1 cellular context compared by ENCODE assay signal in genomic region chr16:20741555-20742285, GRCh38.
TF ChIP-seq lines count a peak whose summit lies in the region.

A gene with protein sequence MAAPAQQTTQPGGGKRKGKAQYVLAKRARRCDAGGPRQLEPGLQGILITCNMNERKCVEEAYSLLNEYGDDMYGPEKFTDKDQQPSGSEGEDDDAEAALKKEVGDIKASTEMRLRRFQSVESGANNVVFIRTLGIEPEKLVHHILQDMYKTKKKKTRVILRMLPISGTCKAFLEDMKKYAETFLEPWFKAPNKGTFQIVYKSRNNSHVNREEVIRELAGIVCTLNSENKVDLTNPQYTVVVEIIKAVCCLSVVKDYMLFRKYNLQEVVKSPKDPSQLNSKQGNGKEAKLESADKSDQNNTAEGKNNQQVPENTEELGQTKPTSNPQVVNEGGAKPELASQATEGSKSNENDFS (minus strand): TSS chr16:20741818. CDS start chr16:20741739, 79 bp downstream.

TF ChIP-seq in HEK293, 187 proteins besides CTCF, POLR2A, EP300 and RAD21 (continued from another document and continues in another):
- no peak for TF ChIP-seq ZNF776 (tag by site-specific recombination; IDR thresholded peaks at IDR 0.05; ENCODE audit: borderline replicate concordance)
- TF ChIP-seq ZNF311 (tag by site-specific recombination; IDR thresholded peaks at IDR 0.05; ENCODE audit: borderline replicate concordance) = no peak
- peak; percentile 88 for TF ChIP-seq SP7 (tag by site-specific recombination; IDR thresholded peaks at IDR 0.05)
- no peak for TF ChIP-seq RBAK (tag by site-specific recombination; IDR thresholded peaks at IDR 0.05)
- TF ChIP-seq SETDB1 (IDR thresholded peaks at IDR 0.05; ENCODE audit: insufficient read length, low read length) = no peak
- TF ChIP-seq HOXC10 (CRISPR knock-in tag; IDR thresholded peaks at IDR 0.05) = no peak
- TF ChIP-seq ZNF146 (tag by site-specific recombination; IDR thresholded peaks at IDR 0.05) = no peak
- TF ChIP-seq ZBTB17 (tag by site-specific recombination; IDR thresholded peaks at IDR 0.05) = peak; percentile 76
- TF ChIP-seq, protein P1, sequence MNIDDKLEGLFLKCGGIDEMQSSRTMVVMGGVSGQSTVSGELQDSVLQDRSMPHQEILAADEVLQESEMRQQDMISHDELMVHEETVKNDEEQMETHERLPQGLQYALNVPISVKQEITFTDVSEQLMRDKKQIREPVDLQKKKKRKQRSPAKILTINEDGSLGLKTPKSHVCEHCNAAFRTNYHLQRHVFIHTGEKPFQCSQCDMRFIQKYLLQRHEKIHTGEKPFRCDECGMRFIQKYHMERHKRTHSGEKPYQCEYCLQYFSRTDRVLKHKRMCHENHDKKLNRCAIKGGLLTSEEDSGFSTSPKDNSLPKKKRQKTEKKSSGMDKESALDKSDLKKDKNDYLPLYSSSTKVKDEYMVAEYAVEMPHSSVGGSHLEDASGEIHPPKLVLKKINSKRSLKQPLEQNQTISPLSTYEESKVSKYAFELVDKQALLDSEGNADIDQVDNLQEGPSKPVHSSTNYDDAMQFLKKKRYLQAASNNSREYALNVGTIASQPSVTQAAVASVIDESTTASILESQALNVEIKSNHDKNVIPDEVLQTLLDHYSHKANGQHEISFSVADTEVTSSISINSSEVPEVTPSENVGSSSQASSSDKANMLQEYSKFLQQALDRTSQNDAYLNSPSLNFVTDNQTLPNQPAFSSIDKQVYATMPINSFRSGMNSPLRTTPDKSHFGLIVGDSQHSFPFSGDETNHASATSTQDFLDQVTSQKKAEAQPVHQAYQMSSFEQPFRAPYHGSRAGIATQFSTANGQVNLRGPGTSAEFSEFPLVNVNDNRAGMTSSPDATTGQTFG (tag by site-specific recombination; IDR thresholded peaks at IDR 0.05; ENCODE audit: borderline replicate concordance) = no peak
- TF ChIP-seq ZNF24 (tag by site-specific recombination; IDR thresholded peaks at IDR 0.05) = peak; percentile 77
- TF ChIP-seq ZSCAN23 (tag by site-specific recombination; IDR thresholded peaks at IDR 0.05) = 0 out of 2 replicates have a peak, but pooled peaks have one; percentile 68
- TF ChIP-seq, protein P2, sequence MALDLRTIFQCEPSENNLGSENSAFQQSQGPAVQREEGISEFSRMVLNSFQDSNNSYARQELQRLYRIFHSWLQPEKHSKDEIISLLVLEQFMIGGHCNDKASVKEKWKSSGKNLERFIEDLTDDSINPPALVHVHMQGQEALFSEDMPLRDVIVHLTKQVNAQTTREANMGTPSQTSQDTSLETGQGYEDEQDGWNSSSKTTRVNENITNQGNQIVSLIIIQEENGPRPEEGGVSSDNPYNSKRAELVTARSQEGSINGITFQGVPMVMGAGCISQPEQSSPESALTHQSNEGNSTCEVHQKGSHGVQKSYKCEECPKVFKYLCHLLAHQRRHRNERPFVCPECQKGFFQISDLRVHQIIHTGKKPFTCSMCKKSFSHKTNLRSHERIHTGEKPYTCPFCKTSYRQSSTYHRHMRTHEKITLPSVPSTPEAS (tag by site-specific recombination; IDR thresholded peaks at IDR 0.05) = peak; percentile 45; the same call in 1 of the 2 replicates
- TF ChIP-seq IKZF3 (tag by site-specific recombination; IDR thresholded peaks at IDR 0.05) = no peak
- TF ChIP-seq, protein P3, sequence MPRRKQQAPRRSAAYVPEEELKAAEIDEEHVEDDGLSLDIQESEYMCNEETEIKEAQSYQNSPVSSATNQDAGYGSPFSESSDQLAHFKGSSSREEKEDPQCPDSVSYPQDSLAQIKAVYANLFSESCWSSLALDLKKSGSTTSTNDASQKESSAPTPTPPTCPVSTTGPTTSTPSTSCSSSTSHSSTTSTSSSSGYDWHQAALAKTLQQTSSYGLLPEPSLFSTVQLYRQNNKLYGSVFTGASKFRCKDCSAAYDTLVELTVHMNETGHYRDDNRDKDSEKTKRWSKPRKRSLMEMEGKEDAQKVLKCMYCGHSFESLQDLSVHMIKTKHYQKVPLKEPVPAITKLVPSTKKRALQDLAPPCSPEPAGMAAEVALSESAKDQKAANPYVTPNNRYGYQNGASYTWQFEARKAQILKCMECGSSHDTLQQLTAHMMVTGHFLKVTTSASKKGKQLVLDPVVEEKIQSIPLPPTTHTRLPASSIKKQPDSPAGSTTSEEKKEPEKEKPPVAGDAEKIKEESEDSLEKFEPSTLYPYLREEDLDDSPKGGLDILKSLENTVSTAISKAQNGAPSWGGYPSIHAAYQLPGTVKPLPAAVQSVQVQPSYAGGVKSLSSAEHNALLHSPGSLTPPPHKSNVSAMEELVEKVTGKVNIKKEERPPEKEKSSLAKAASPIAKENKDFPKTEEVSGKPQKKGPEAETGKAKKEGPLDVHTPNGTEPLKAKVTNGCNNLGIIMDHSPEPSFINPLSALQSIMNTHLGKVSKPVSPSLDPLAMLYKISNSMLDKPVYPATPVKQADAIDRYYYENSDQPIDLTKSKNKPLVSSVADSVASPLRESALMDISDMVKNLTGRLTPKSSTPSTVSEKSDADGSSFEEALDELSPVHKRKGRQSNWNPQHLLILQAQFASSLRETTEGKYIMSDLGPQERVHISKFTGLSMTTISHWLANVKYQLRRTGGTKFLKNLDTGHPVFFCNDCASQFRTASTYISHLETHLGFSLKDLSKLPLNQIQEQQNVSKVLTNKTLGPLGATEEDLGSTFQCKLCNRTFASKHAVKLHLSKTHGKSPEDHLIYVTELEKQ (tag by site-specific recombination; IDR thresholded peaks at IDR 0.05; ENCODE audit: borderline replicate concordance) = no peak
- TF ChIP-seq ZNF791 (tag by site-specific recombination; IDR thresholded peaks at IDR 0.05) = no peak
- peak; percentile 88 for TF ChIP-seq KLF8 (tag by site-specific recombination; IDR thresholded peaks at IDR 0.05)
- TF ChIP-seq REPIN1 (tag by site-specific recombination; IDR thresholded peaks at IDR 0.05; ENCODE audit: low read depth) = 0 out of 2 replicates have a peak, but pooled peaks have one; percentile 70
- peak; percentile 79; the same call in 1 of the 2 replicates for TF ChIP-seq ZNF76 (tag by site-specific recombination; IDR thresholded peaks at IDR 0.05; ENCODE audit: borderline replicate concordance, low read depth)
- no peak for TF ChIP-seq ZNF23 (tag by site-specific recombination; IDR thresholded peaks at IDR 0.05; ENCODE audit: borderline replicate concordance)
- TF ChIP-seq ZBTB44 (tag by site-specific recombination; IDR thresholded peaks at IDR 0.05) = no peak; the same call in 1 of the 2 replicates
- TF ChIP-seq ZNF571 (tag by site-specific recombination; IDR thresholded peaks at IDR 0.05) = no peak
- peak; percentile 33 for TF ChIP-seq ZIC2 (tag by site-specific recombination; IDR thresholded peaks at IDR 0.05)
- TF ChIP-seq, protein P4, sequence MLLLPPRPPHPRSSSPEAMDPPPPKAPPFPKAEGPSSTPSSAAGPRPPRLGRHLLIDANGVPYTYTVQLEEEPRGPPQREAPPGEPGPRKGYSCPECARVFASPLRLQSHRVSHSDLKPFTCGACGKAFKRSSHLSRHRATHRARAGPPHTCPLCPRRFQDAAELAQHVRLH (tag by site-specific recombination; IDR thresholded peaks at IDR 0.05) = peak; percentile 86; the same call in 1 of the 2 replicates
- peak; percentile 80 for TF ChIP-seq ZEB2 (tag by site-specific recombination; IDR thresholded peaks at IDR 0.05)
- TF ChIP-seq ZBTB20 (tag by site-specific recombination; IDR thresholded peaks at IDR 0.05) = peak; percentile 69; the same call in 1 of the 2 replicates
- peak; percentile 56; the same call in 1 of the 2 replicates for TF ChIP-seq HOXD13 (CRISPR knock-in tag; IDR thresholded peaks at IDR 0.05; ENCODE audit: borderline replicate concordance)
- TF ChIP-seq, protein P5, sequence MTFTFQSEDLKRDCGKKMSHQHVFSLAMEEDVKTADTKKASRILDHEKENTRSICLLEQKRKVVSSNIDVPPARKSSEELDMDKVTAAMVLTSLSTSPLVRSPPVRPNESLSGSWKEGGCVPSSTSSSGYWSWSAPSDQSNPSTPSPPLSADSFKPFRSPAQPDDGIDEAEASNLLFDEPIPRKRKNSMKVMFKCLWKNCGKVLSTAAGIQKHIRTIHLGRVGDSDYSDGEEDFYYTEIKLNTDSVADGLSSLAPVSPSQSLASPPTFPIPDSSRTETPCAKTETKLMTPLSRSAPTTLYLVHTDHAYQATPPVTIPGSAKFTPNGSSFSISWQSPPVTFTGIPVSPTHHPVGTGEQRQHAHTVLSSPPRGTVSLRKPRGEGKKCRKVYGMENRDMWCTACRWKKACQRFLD (tag by site-specific recombination; IDR thresholded peaks at IDR 0.05) = no peak
- TF ChIP-seq, protein P6, sequence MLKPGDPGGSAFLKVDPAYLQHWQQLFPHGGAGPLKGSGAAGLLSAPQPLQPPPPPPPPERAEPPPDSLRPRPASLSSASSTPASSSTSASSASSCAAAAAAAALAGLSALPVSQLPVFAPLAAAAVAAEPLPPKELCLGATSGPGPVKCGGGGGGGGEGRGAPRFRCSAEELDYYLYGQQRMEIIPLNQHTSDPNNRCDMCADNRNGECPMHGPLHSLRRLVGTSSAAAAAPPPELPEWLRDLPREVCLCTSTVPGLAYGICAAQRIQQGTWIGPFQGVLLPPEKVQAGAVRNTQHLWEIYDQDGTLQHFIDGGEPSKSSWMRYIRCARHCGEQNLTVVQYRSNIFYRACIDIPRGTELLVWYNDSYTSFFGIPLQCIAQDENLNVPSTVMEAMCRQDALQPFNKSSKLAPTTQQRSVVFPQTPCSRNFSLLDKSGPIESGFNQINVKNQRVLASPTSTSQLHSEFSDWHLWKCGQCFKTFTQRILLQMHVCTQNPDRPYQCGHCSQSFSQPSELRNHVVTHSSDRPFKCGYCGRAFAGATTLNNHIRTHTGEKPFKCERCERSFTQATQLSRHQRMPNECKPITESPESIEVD (tag by site-specific recombination; IDR thresholded peaks at IDR 0.05) = no peak
- peak; percentile 47; the same call in 1 of the 2 replicates for TF ChIP-seq KLF1 (tag by site-specific recombination; IDR thresholded peaks at IDR 0.05)
- no peak for TF ChIP-seq ZNF549 (tag by site-specific recombination; IDR thresholded peaks at IDR 0.05)
- TF ChIP-seq, protein P7, sequence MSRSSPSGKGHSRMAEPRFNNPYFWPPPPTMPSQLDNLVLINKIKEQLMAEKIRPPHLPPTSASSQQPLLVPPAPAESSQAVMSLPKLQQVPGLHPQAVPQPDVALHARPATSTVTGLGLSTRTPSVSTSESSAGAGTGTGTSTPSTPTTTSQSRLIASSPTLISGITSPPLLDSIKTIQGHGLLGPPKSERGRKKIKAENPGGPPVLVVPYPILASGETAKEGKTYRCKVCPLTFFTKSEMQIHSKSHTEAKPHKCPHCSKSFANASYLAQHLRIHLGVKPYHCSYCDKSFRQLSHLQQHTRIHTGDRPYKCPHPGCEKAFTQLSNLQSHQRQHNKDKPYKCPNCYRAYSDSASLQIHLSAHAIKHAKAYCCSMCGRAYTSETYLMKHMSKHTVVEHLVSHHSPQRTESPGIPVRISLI (tag by site-specific recombination; IDR thresholded peaks at IDR 0.05) = no peak
- TF ChIP-seq ZBTB7A (tag by site-specific recombination; IDR thresholded peaks at IDR 0.05; ENCODE audit: low read depth) = no peak
- peak; percentile 67 for TF ChIP-seq ZNF600 (tag by site-specific recombination; IDR thresholded peaks at IDR 0.05)
- TF ChIP-seq ZBTB11 (tag by site-specific recombination; conservative IDR thresholded peaks at IDR 0.05; ENCODE audit: low read depth) = 0 out of 2 replicates have a peak, but pooled peaks have one; percentile 29
- TF ChIP-seq ZNF404 (tag by site-specific recombination; IDR thresholded peaks at IDR 0.05) = no peak
- TF ChIP-seq ZFP3 (tag by site-specific recombination; IDR thresholded peaks at IDR 0.05; ENCODE audit: low read depth) = no peak
- TF ChIP-seq ZNF175 (tag by site-specific recombination; IDR thresholded peaks at IDR 0.05) = no peak
- TF ChIP-seq ZSCAN30 (tag by site-specific recombination; IDR thresholded peaks at IDR 0.05) = no peak
- TF ChIP-seq ZNF777 (tag by site-specific recombination; IDR thresholded peaks at IDR 0.05; ENCODE audit: borderline replicate concordance) = peak; percentile 95
- TF ChIP-seq ZNF239 (tag by site-specific recombination; IDR thresholded peaks at IDR 0.05) = no peak
- no peak for TF ChIP-seq ZNF544 (tag by site-specific recombination; IDR thresholded peaks at IDR 0.05)
- peak; percentile 78 for TF ChIP-seq YY2 (tag by site-specific recombination; IDR thresholded peaks at IDR 0.05)
- TF ChIP-seq GFI1B (tag by site-specific recombination; IDR thresholded peaks at IDR 0.05) = no peak
- TF ChIP-seq ZNF324 (tag by site-specific recombination; IDR thresholded peaks at IDR 0.05) = peak; percentile 96
